ENCODE assay signal across 8 cellular contexts in genomic region chr5:65721775-65722574, GRCh38. TPM values are rescaled to one million over a fixed set of nuclear protein-coding genes. Genes with fewer than 3 reads are reported as not detected.
DNase-seq lines count a peak whose midpoint lies in the region; ATAC-seq, FAIRE-seq and TF ChIP-seq lines count a peak whose summit lies in the region.

Gene NLN (plus strand): TSS chr5:65722205. CDS start chr5:65722374, 169 bp downstream.
A gene with protein sequence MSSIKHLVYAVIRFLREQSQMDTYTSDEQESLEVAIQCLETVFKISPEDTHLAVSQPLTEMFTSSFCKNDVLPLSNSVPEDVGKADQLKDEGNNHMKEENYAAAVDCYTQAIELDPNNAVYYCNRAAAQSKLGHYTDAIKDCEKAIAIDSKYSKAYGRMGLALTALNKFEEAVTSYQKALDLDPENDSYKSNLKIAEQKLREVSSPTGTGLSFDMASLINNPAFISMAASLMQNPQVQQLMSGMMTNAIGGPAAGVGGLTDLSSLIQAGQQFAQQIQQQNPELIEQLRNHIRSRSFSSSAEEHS (minus strand): TSS chr5:65722109. CDS start chr5:65720807, 1,302 bp downstream.

- dilution Hi-C loops in keratinocyte (cut with MboI; ENCODE audit: extremely low pct_ligation_motif_present, low sequenced_read_pairs): no loop called here

- H3K27me3 Mint-ChIP-seq in central memory CD8-positive, alpha-beta T cell: no peaks in the 10 kb centered on the region

- H3K4me1 Mint-ChIP-seq in central memory CD8-positive, alpha-beta T cell: peaks cover 19% of the 10 kb centered on the region

- H3K9me1 ChIP-seq in keratinocyte (ENCODE audit: control insufficient read depth, extremely low read depth, insufficient read depth, low read length): no peaks in the 10 kb centered on the region

- H3K27ac ChIP-seq in keratinocyte (ENCODE audit: control insufficient read depth, insufficient read depth, low read length): peak within 1 kb of the TSS; percentile 76

- peak within 1 kb of the TSS; percentile 83 for H3K9ac ChIP-seq in keratinocyte (ENCODE audit: control insufficient read depth, extremely low read depth, insufficient read depth, low read length)

- H3K9me3 ChIP-seq in keratinocyte (ENCODE audit: control insufficient read depth, low read depth, low read length): no peaks in the 10 kb centered on the region

- H3K27me3 ChIP-seq in keratinocyte (ENCODE audit: control insufficient read depth, extremely low read depth, insufficient read depth, low read length): no peaks in the 10 kb centered on the region

- H3K36me3 ChIP-seq in keratinocyte (ENCODE audit: control insufficient read depth in 2 of 2, extremely low read depth in 1 of 2, insufficient read depth in 2 of 2, low read length in 2 of 2): no peaks in the 10 kb centered on the region

- H3K4me2 ChIP-seq in keratinocyte (ENCODE audit: control insufficient read depth, extremely low read depth, insufficient read depth, low read depth, low read length): peak within 1 kb of the TSS; percentile 83

- peaks cover 20% of the 10 kb centered on the region for H3K4me1 ChIP-seq in keratinocyte (ENCODE audit: control insufficient read depth, extremely low read depth, insufficient read depth, low read length)

- peak; percentile 61 for DNase-seq in 8988T
- peak; percentile 71 for DNase-seq in NCI-H2171 treated with DMSO at 0.1 percent for 48 hours (lab: John Stamatoyannopoulos, UW)
- DNase-seq in activated CD4-positive, CD25-positive, alpha-beta regulatory T cell treated with anti-CD3 and anti-CD28 coated beads, Interleukin-2, amount 50 U/mL, for 16 hours (ENCODE audit: low read depth, low spot score): peak; percentile 67
- DNase-seq in central memory CD8-positive, alpha-beta T cell (ENCODE audit: low spot score in 2 of 2): peak; percentile 69
- no peak for DNase-seq in keratinocyte (ENCODE audit: low read depth, low spot score)
- DNase-seq in stimulated activated CD4-positive, alpha-beta T cell treated with anti-CD3 and anti-CD28 coated beads, Interleukin-15, amount 100 ng/mL, for 1 hour (ENCODE audit: low read depth in 1 of 2, low spot score in 1 of 2): peak; percentile 75 to 85

- H3K79me2 ChIP-seq in keratinocyte (ENCODE audit: control insufficient read depth, insufficient read depth, low read length): peaks cover 24% of the 10 kb centered on the region

- ATAC-seq in GM18508 (IDR thresholded peaks at IDR 0.05; ENCODE audit: insufficient read depth, unreplicated experiment) (peak; percentile 54), HG02981 (IDR thresholded peaks at IDR 0.05; ENCODE audit: unreplicated experiment) (peak; percentile 90)
- peak; percentile 84 for ATAC-seq in central memory CD8-positive, alpha-beta T cell (replicated peaks; ENCODE audit: extremely low read depth, poor library complexity, severe bottlenecking)

- peaks cover 5% of the 10 kb centered on the region for H3K36me3 Mint-ChIP-seq in central memory CD8-positive, alpha-beta T cell (ENCODE audit: insufficient read depth)

- no peak for FAIRE-seq in keratinocyte (lab: Jason Lieb, UNC)

- H3K4me3 ChIP-seq in keratinocyte (ENCODE audit: control insufficient read depth in 2 of 3, extremely low read depth in 1 of 3, insufficient read depth in 2 of 3, low read depth in 1 of 3, low read length in 3 of 3): peak within 1 kb of the TSS; percentile 88 to 99 (median 91)

- H3K27ac Mint-ChIP-seq in central memory CD8-positive, alpha-beta T cell (ENCODE audit: low read depth): peak within 1 kb of the TSS; percentile 91

- no peak for TF ChIP-seq CTCF in keratinocyte (optimal IDR thresholded peaks at IDR 0.05 in 1 of 3, IDR thresholded peaks at IDR 0.05 in 1 of 3, conservative IDR thresholded peaks at IDR 0.05 in 1 of 3; ENCODE audit: extremely low read depth in 1 of 3, insufficient read depth in 2 of 3, low read length in 3 of 3)

- H2AFZ ChIP-seq in keratinocyte (ENCODE audit: control insufficient read depth, low read length): peak within 1 kb of the TSS; percentile 95

- no peaks in the 10 kb centered on the region for H3K9me3 Mint-ChIP-seq in central memory CD8-positive, alpha-beta T cell

- H4K20me1 ChIP-seq in keratinocyte (ENCODE audit: control insufficient read depth, extremely low read depth, insufficient read depth, low read length): no peaks in the 10 kb centered on the region

- peak within 1 kb of the TSS; percentile 91 for H3K4me3 Mint-ChIP-seq in central memory CD8-positive, alpha-beta T cell

RNA-seq across cellular contexts. Expression of gene NLN, which starts in this region (rescaled TPM):
- 14.4 to 26.1 TPM (median 25.4 TPM) in 3 replicates for polyA plus RNA-seq in keratinocyte
- polyA plus RNA-seq in keratinocyte (2011; ENCODE audit: low read depth): 25.9 TPM
- polyA plus RNA-seq in keratinocyte (2011; cell fraction: cytosol; rRNA removed): 13.0 and 19.8 TPM in 2 replicates
- polyA plus RNA-seq in keratinocyte (2011; cell fraction: nucleus; rRNA removed): 13.2 and 18.6 TPM in 2 replicates
- 12.7 and 21.6 TPM in 2 replicates for polyA plus RNA-seq in keratinocyte (2012; ENCODE audit: low replicate concordance)
- 30.2 to 38.8 TPM (median 38.1 TPM) in 3 replicates for polyA minus RNA-seq in keratinocyte
- polyA minus RNA-seq in keratinocyte (2011; cell fraction: cytosol; rRNA and poly(A)+ RNA removed): 23.2 TPM
- polyA minus RNA-seq in keratinocyte (2011; cell fraction: nucleus; rRNA and poly(A)+ RNA removed): 12.6 and 22.1 TPM in 2 replicates

RNA-seq across cellular contexts. Expression of the second gene that starts in this region (rescaled TPM):
- 4.5 to 10.4 TPM (median 5.9 TPM) in 3 replicates for polyA plus RNA-seq in keratinocyte
- 3.5 TPM for polyA plus RNA-seq in keratinocyte (2011; ENCODE audit: low read depth)
- polyA plus RNA-seq in keratinocyte (2011; cell fraction: cytosol; rRNA removed): 5.6 and 10.0 TPM in 2 replicates
- polyA plus RNA-seq in keratinocyte (2011; cell fraction: nucleus; rRNA removed): 5.0 and 5.3 TPM in 2 replicates
- 3.3 and 6.1 TPM in 2 replicates for polyA plus RNA-seq in keratinocyte (2012; ENCODE audit: low replicate concordance)
- 2.5 to 8.9 TPM (median 5.6 TPM) in 3 replicates for polyA minus RNA-seq in keratinocyte
- 6.7 TPM for polyA minus RNA-seq in keratinocyte (2011; cell fraction: cytosol; rRNA and poly(A)+ RNA removed)
- 3.6 and 9.3 TPM in 2 replicates for polyA minus RNA-seq in keratinocyte (2011; cell fraction: nucleus; rRNA and poly(A)+ RNA removed)
